In the genomic region with DNA sequence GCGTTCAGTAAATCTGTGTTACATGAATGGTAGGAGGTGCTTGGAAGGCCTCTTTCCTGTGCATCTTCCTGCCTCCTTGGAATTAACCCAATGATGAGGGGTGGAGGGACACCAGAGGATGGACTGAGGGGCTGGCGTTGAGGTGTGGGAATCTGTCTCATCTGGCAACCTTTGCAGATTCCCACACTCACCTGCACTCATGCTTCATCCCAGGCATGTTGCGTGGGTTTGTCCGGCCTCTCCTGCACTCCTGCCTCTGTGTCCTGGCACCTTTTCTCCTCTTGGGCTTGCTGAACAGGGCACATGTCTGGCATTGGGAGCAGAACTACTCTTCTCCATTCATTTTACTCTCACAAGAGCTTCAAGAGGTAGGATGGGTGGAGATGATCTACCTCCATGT, we compare ENCODE assay signal across 25 cellular contexts.
"Had no signal": no experiment of that assay in that cellular context is flagged by ENCODE, and none has a peak within 500 bp of the region (broad histone marks: within the 10 kb centered on the region; RNA-seq: fewer than 3 reads in every experiment).

No MANE protein-coding gene starts in this region.

- H3K36me3 Mint-ChIP-seq: mesothelial cell of epicardium, naive B cell, natural killer cell, neural progenitor cell, type B pancreatic cell had no signal

- H3K4me3 Mint-ChIP-seq: immature natural killer cell; mesothelial cell of epicardium; natural killer cell; nephron progenitor cell; neural progenitor cell; stimulated activated effector memory CD8-positive, alpha-beta T cell treated with anti-CD3 and anti-CD28 coated beads, Interleukin-12 subunit alpha, Interleukin-12 subunit beta, amount 100 ng/mL, for 72 hours; stimulated activated naive CD8-positive, alpha-beta T cell treated with anti-CD3 and anti-CD28 coated beads, Interleukin-15, Interleukin-2, amounts not matched to agents 100 ng/mL and 50 ng/mL, for 24 hours; type B pancreatic cell had no signal

- H3K9me3 Mint-ChIP-seq: mesothelial cell of epicardium; naive B cell; natural killer cell; nephron progenitor cell; neural progenitor cell; stimulated activated effector memory CD8-positive, alpha-beta T cell treated with anti-CD3 and anti-CD28 coated beads, Interleukin-12 subunit alpha, Interleukin-12 subunit beta, amount 100 ng/mL, for 72 hours; stimulated activated naive CD8-positive, alpha-beta T cell treated with anti-CD3 and anti-CD28 coated beads, Interleukin-15, Interleukin-2, amounts not matched to agents 100 ng/mL and 50 ng/mL, for 24 hours; type B pancreatic cell had no signal

- H3K27me3 ChIP-seq: ovary, right atrium auricular region, right lobe of liver, suprapubic skin, tibial artery, vagina had no signal

- DNase-seq: immature natural killer cell; kidney; left colon; left lung; mesendoderm; naive B cell; natural killer cell; nephron progenitor cell; right lobe of liver; stimulated activated CD4-positive, alpha-beta T cell treated with anti-CD3 and anti-CD28 coated beads, Interleukin-12 subunit alpha, Interleukin-12 subunit beta, amount 100 ng/mL, for 4 hours; stimulated activated CD4-positive, alpha-beta T cell treated with anti-CD3 and anti-CD28 coated beads, Interleukin-4, amount 100 ng/mL, for 24 hours had no signal

- H3K36me3 ChIP-seq: left lung, neural progenitor cell, ovary, right atrium auricular region, right lobe of liver, suprapubic skin, thoracic aorta, tibial artery, vagina had no signal

- ATAC-seq: stimulated activated effector memory CD8-positive, alpha-beta T cell treated with anti-CD3 and anti-CD28 coated beads, Interleukin-12 subunit alpha, Interleukin-12 subunit beta, amount 100 ng/mL, for 72 hours had no signal

- FAIRE-seq: islet of Langerhans, kidney had no signal

- H3K27ac Mint-ChIP-seq: immature natural killer cell; mesothelial cell of epicardium; natural killer cell; nephron progenitor cell; neural progenitor cell; stimulated activated effector memory CD8-positive, alpha-beta T cell treated with anti-CD3 and anti-CD28 coated beads, Interleukin-12 subunit alpha, Interleukin-12 subunit beta, amount 100 ng/mL, for 72 hours; stimulated activated naive CD8-positive, alpha-beta T cell treated with anti-CD3 and anti-CD28 coated beads, Interleukin-15, Interleukin-2, amounts not matched to agents 100 ng/mL and 50 ng/mL, for 24 hours had no signal

- H3K4me3 ChIP-seq: left lung, lung, neural progenitor cell, ovary, right atrium auricular region, right lobe of liver, smooth muscle cell, suprapubic skin, thoracic aorta, tibial artery, vagina had no signal

- H3K9me3 ChIP-seq: left lung, ovary, right atrium auricular region, right lobe of liver, suprapubic skin, thoracic aorta, tibial artery, vagina had no signal

- H3K27ac ChIP-seq: left lung, neural progenitor cell, ovary, right atrium auricular region, right lobe of liver, suprapubic skin, thoracic aorta, tibial artery, vagina had no signal
